18 cellular contexts compared by ENCODE assay signal in genomic region chr6:166650824-166651223, GRCh38. TPM values are rescaled to one million over a fixed set of nuclear protein-coding genes. Genes with fewer than 3 reads are reported as not detected.
A peak's percentile ranks its signal among the peaks of the same experiment; 100 is the strongest.
DNase-seq lines count a peak whose midpoint lies in the region; ATAC-seq and TF ChIP-seq lines count a peak whose summit lies in the region.
"Had no signal": no experiment of that assay in that cellular context is flagged by ENCODE, and none has a peak within 500 bp of the region (broad histone marks: within the 10 kb centered on the region; RNA-seq: fewer than 3 reads in every experiment).

No MANE protein-coding gene starts in this region.

- H3K4me1 ChIP-seq in GM23338 (ENCODE audit: insufficient read depth): peaks cover 17% of the 10 kb centered on the region
- peaks cover 19% of the 10 kb centered on the region for H3K4me1 ChIP-seq in neural progenitor cell

- H3K4me1 Mint-ChIP-seq in GM23338 (peaks cover 13% of the 10 kb centered on the region; the same call in 2 of the 3 replicates), neural progenitor cell (peaks cover 14% of the 10 kb centered on the region)
- H3K4me1 Mint-ChIP-seq: CD14-positive monocyte; CD4-positive, alpha-beta memory T cell had no signal

- H3K27ac ChIP-seq in GM23338 (ENCODE audit: low read depth): no peak overlapping the region
- peak overlapping the region; percentile 75 for H3K27ac ChIP-seq in cingulate gyrus (ENCODE audit: low read depth, low read length)
- no peak overlapping the region for H3K27ac ChIP-seq in neural progenitor cell

- TF ChIP-seq CTCF in GM23338 (conservative IDR thresholded peaks at IDR 0.05; ENCODE audit: low read depth in 2 of 2) (no peak), neural progenitor cell (IDR thresholded peaks at IDR 0.05) (no peak)

- H3F3A ChIP-seq in GM23338 (replicated peaks; ENCODE audit: low read depth) (peaks cover 11% of the 10 kb centered on the region; the same call in 1 of the 2 replicates), neural progenitor cell (ENCODE audit: low read depth) (peaks cover 35% of the 10 kb centered on the region)

- ATAC-seq in GM23338 (no peak), HG02973 (IDR thresholded peaks at IDR 0.05; ENCODE audit: unreplicated experiment) (no peak), HG03039 (IDR thresholded peaks at IDR 0.05; ENCODE audit: unreplicated experiment) (no peak)
- ATAC-seq: HCT116 had no signal

- H3K27ac Mint-ChIP-seq in GM23338 (no peak overlapping the region), neural progenitor cell (no peak overlapping the region)
- H3K27ac Mint-ChIP-seq: CD14-positive monocyte; CD4-positive, alpha-beta memory T cell; HFFc6 had no signal

- H3K9ac ChIP-seq in neural progenitor cell: no peak overlapping the region

- H3K9me3 Mint-ChIP-seq in GM23338 (no peaks in the 10 kb centered on the region), neural progenitor cell (no peaks in the 10 kb centered on the region)
- H3K9me3 Mint-ChIP-seq: CD14-positive monocyte; CD4-positive, alpha-beta memory T cell; HFFc6 had no signal

- H3K27me3 Mint-ChIP-seq in GM23338 (ENCODE audit: insufficient read depth, low read depth, poor library complexity): no peaks in the 10 kb centered on the region
- H3K27me3 Mint-ChIP-seq in neural progenitor cell (ENCODE audit: insufficient read depth, low read depth): peaks cover 2% of the 10 kb centered on the region
- H3K27me3 Mint-ChIP-seq: CD4-positive, alpha-beta memory T cell had no signal

- H3K79me2 ChIP-seq in GM23338 (replicated peaks; ENCODE audit: insufficient read depth) (no peaks in the 10 kb centered on the region), neural progenitor cell (ENCODE audit: low read depth) (no peaks in the 10 kb centered on the region)

- H3K36me3 ChIP-seq in GM23338 (ENCODE audit: insufficient read depth): no peaks in the 10 kb centered on the region
- no peaks in the 10 kb centered on the region for H3K36me3 ChIP-seq in neural progenitor cell
- H3K36me3 ChIP-seq: BE2C had no signal

- H3K36me3 Mint-ChIP-seq in GM23338 (ENCODE audit: low read depth): no peaks in the 10 kb centered on the region
- no peaks in the 10 kb centered on the region for H3K36me3 Mint-ChIP-seq in neural progenitor cell
- H3K36me3 Mint-ChIP-seq: CD14-positive monocyte; CD4-positive, alpha-beta memory T cell had no signal

- H4K20me1 ChIP-seq in GM23338 (replicated peaks; ENCODE audit: insufficient read depth) (no peaks in the 10 kb centered on the region; the same call in none of the 2 replicates), neural progenitor cell (ENCODE audit: low read depth) (no peaks in the 10 kb centered on the region)

- H3K4me3 ChIP-seq in GM23338 (no peak overlapping the region), neural progenitor cell (no peak overlapping the region)

- H2AFZ ChIP-seq in GM23338: no peak overlapping the region
- H2AFZ ChIP-seq in neural progenitor cell (replicated peaks): no peak overlapping the region

- no peaks in the 10 kb centered on the region for H3K9me3 ChIP-seq in neural progenitor cell (ENCODE audit: low read depth)
- H3K9me3 ChIP-seq: BE2C had no signal

- H3K27me3 ChIP-seq in GM23338 (ENCODE audit: insufficient read depth) (no peaks in the 10 kb centered on the region), neural progenitor cell (peaks cover 16% of the 10 kb centered on the region)
- H3K27me3 ChIP-seq: BE2C had no signal

- H3K4me3 Mint-ChIP-seq in GM23338: no peak overlapping the region
- H3K4me3 Mint-ChIP-seq in neural progenitor cell: no peak overlapping the region
- H3K4me3 Mint-ChIP-seq: CD14-positive monocyte; CD4-positive, alpha-beta memory T cell; HFFc6 had no signal

- H3K9me2 ChIP-seq in GM23338 (ENCODE audit: insufficient read depth): 0 out of 2 replicates have a peak, but pooled peaks cover 4% of the 10 kb centered on the region

- no peak for DNase-seq in GM23338 (ENCODE audit: low spot score)
- no peak for DNase-seq in neural progenitor cell (ENCODE audit: low spot score)
- no peak for DNase-seq in NCI-H2107 (lab: John Stamatoyannopoulos, UW)
- no peak for DNase-seq in iPS-NIHi7 (ENCODE audit: extremely low spot score)
- DNase-seq: ACHN; BE2C; CD4-positive, alpha-beta memory T cell; DMS153; DMS79; GDM1; GOT3; H7; HFFc6 had no signal

- peak overlapping the region; percentile 62; the same call in 1 of the 2 replicates for H3K4me2 ChIP-seq in GM23338
- H3K4me2 ChIP-seq in neural progenitor cell: peak overlapping the region; percentile 62

TF ChIP-seq in GM23338, 12 proteins besides CTCF, POLR2A, EP300 and RAD21:
- TF ChIP-seq ZNF114 (CRISPR knock-in tag; IDR thresholded peaks at IDR 0.05) (no peak), NANOG (IDR thresholded peaks at IDR 0.05; ENCODE audit: borderline replicate concordance) (no peak), CREB1 (CRISPR knock-in tag; IDR thresholded peaks at IDR 0.05; ENCODE audit: low read depth) (no peak), ZNF331 (CRISPR knock-in tag; IDR thresholded peaks at IDR 0.05; ENCODE audit: low read depth) (no peak), JUNB (IDR thresholded peaks at IDR 0.05; ENCODE audit: unreplicated experiment) (no peak), EZH2 (IDR thresholded peaks at IDR 0.05; ENCODE audit: low read depth, unreplicated experiment) (no peak), POLR2AphosphoS5 (IDR thresholded peaks at IDR 0.05; ENCODE audit: low read depth) (no peak), REST (IDR thresholded peaks at IDR 0.05; ENCODE audit: unreplicated experiment) (no peak), STAT1 (IDR thresholded peaks at IDR 0.05; ENCODE audit: unreplicated experiment) (no peak), EZH2phosphoT487 (IDR thresholded peaks at IDR 0.05; ENCODE audit: unreplicated experiment) (no peak)
- TF ChIP-seq, protein P1, sequence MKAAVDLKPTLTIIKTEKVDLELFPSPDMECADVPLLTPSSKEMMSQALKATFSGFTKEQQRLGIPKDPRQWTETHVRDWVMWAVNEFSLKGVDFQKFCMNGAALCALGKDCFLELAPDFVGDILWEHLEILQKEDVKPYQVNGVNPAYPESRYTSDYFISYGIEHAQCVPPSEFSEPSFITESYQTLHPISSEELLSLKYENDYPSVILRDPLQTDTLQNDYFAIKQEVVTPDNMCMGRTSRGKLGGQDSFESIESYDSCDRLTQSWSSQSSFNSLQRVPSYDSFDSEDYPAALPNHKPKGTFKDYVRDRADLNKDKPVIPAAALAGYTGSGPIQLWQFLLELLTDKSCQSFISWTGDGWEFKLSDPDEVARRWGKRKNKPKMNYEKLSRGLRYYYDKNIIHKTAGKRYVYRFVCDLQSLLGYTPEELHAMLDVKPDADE (IDR thresholded peaks at IDR 0.05): no peak

RNA-seq across cellular contexts. Expression of gene RPS6KA2, which starts 23.8 kb away (rescaled TPM):
- total RNA-seq in GM23338 (2014; rRNA removed; shearing (Covaris generic)): 25.3 and 25.6 TPM in 2 replicates
- polyA plus RNA-seq in GM23338 (2016; fragmentation: Nextera tagmentation; extraction: Ambion mirVana): 9.4 and 12.5 TPM in 2 replicates
- 8.2 and 14.3 TPM in 2 replicates for total RNA-seq in neural progenitor cell (ENCODE audit: low replicate concordance)
